14 cellular contexts compared by ENCODE assay signal in genomic region chr4:37447886-37448285, GRCh38.
A peak's percentile ranks its signal among the peaks of the same experiment; 100 is the strongest.
DNase-seq lines count a peak whose midpoint lies in the region; ATAC-seq and TF ChIP-seq lines count a peak whose summit lies in the region.
"Had no signal": no experiment of that assay in that cellular context is flagged by ENCODE, and none has a peak within 500 bp of the region (broad histone marks: within the 10 kb centered on the region; RNA-seq: fewer than 3 reads in every experiment).

No MANE protein-coding gene starts in this region.

- no peaks in the 10 kb centered on the region for H3K27me3 ChIP-seq in RWPE2 (ENCODE audit: insufficient read depth, poor library complexity, severe bottlenecking)
- no peaks in the 10 kb centered on the region for H3K27me3 ChIP-seq in hepatocyte
- 0 out of 2 replicates have a peak, but pooled peaks cover 2% of the 10 kb centered on the region for H3K27me3 ChIP-seq in H9 (ENCODE audit: insufficient read depth, low read length)
- H3K27me3 ChIP-seq in CD4-positive, alpha-beta T cell (ENCODE audit: control insufficient read depth, insufficient read depth, low read length) = peaks cover 15% of the 10 kb centered on the region

- H2BK12ac ChIP-seq in H9 (ENCODE audit: insufficient read length, low read depth, low read length) = no peak overlapping the region

- no peak overlapping the region for H2BK20ac ChIP-seq in H9 (ENCODE audit: low read depth, low read length, poor library complexity, severe bottlenecking)

- no peak overlapping the region for H2AFZ ChIP-seq in hepatocyte
- no peak overlapping the region for H2AFZ ChIP-seq in H9 (ENCODE audit: low read length)

- H3K79me2 ChIP-seq in hepatocyte = no peaks in the 10 kb centered on the region
- no peaks in the 10 kb centered on the region for H3K79me2 ChIP-seq in H9 (ENCODE audit: insufficient read depth, low read length)

- H3K9me3 Mint-ChIP-seq in H9 = no peaks in the 10 kb centered on the region
- H3K9me3 Mint-ChIP-seq in CD4-positive, alpha-beta T cell = no peaks in the 10 kb centered on the region

- H3K4me2 ChIP-seq in hepatocyte (no peak overlapping the region), H9 (ENCODE audit: insufficient read depth, insufficient read length, low read length) (no peak overlapping the region)
- H3K4me2 ChIP-seq: A549 had no signal

- no peak overlapping the region for H2BK15ac ChIP-seq in H9 (ENCODE audit: low read depth, low read length)

- no peak overlapping the region for H4K5ac ChIP-seq in H9 (ENCODE audit: insufficient read length, low read depth, low read length)

- no peak overlapping the region for H3K23ac ChIP-seq in H9 (ENCODE audit: insufficient read length, low read depth, low read length)

- H3K27ac Mint-ChIP-seq in H9 = no peak overlapping the region
- no peak overlapping the region for H3K27ac Mint-ChIP-seq in CD4-positive, alpha-beta T cell
- H3K27ac Mint-ChIP-seq: CD8-positive, alpha-beta memory T cell; IgD-negative memory B cell had no signal

- H3K4me3 ChIP-seq in RWPE2 (ENCODE audit: severe bottlenecking) (no peak overlapping the region), hepatocyte (no peak overlapping the region)
- H3K4me3 ChIP-seq: A549 had no signal

- no peaks in the 10 kb centered on the region for H3K36me3 ChIP-seq in RWPE2 (ENCODE audit: low read depth)
- H3K36me3 ChIP-seq in hepatocyte (replicated peaks; ENCODE audit: insufficient read depth, low read depth) = no peaks in the 10 kb centered on the region
- H3K36me3 ChIP-seq: BE2C had no signal

- H3K4me3 Mint-ChIP-seq in H9 = no peak overlapping the region
- no peak overlapping the region for H3K4me3 Mint-ChIP-seq in CD4-positive, alpha-beta T cell
- H3K4me3 Mint-ChIP-seq: CD8-positive, alpha-beta memory T cell; IgD-negative memory B cell had no signal

- H3K23me2 ChIP-seq in H9 (ENCODE audit: insufficient read length, low read depth, low read length, poor library complexity, severe bottlenecking) = no peaks in the 10 kb centered on the region

- H3K18ac ChIP-seq in H9 (ENCODE audit: insufficient read length, low read depth, low read length) = no peak overlapping the region

- POLR2A ChIA-PET in CD4-positive, alpha-beta T cell (lab: Charles Lee) = no interaction called here

- no peak for TF ChIP-seq CTCF in RWPE2 (IDR thresholded peaks at IDR 0.05; ENCODE audit: poor library complexity, severe bottlenecking)
- no peak for TF ChIP-seq CTCF in hepatocyte (IDR thresholded peaks at IDR 0.05; ENCODE audit: poor library complexity)
- no peak for TF ChIP-seq CTCF in H9 (conservative IDR thresholded peaks at IDR 0.05)
- TF ChIP-seq CTCF in CD4-positive, alpha-beta T cell (IDR thresholded peaks at IDR 0.05) = no peak

- peaks cover 0 to 2% of the 10 kb centered on the region in 2 experiments; a peak in 2 of 4 replicates for H3K4me1 Mint-ChIP-seq in H9
- H3K4me1 Mint-ChIP-seq in CD4-positive, alpha-beta T cell (ENCODE audit: low read depth) = peaks cover 2% of the 10 kb centered on the region

- H3K56ac ChIP-seq in H9 (ENCODE audit: insufficient read length, low read depth, low read length) = no peak overlapping the region

- DNase-seq in LHCN-M2 (ENCODE audit: low read depth) (peak; percentile 62), RWPE2 (ENCODE audit: low spot score) (no peak), hepatocyte (ENCODE audit: low spot score) (no peak), KBM-7 (no peak), H9 (no peak)
- no peak for DNase-seq in CD4-positive, alpha-beta T cell
- DNase-seq: BE2C; Caco-2; CD8-positive, alpha-beta memory T cell; DND-41; GF-D8 had no signal

- 87% methylated on average over 3 of the region's 3 CpGs for WGBS in hepatocyte (ENCODE audit: low lambda C conversion rate, missing lambda C conversion rate)
- no CpG with 5 or more reads among the region's 3 CpGs for WGBS in H9 (ENCODE audit: extremely low coverage, insufficient read length, low lambda C conversion rate)

- H4K91ac ChIP-seq in H9 (ENCODE audit: insufficient read length, low read depth, low read length) = no peak overlapping the region

- H3K9me3 ChIP-seq in RWPE2 (ENCODE audit: severe bottlenecking) (no peaks in the 10 kb centered on the region), hepatocyte (ENCODE audit: low read depth) (no peaks in the 10 kb centered on the region), H9 (ENCODE audit: control insufficient read depth, low read depth, low read length) (no peaks in the 10 kb centered on the region)
- no peaks in the 10 kb centered on the region for H3K9me3 ChIP-seq in CD4-positive, alpha-beta T cell (ENCODE audit: control insufficient read depth, low read length)
- H3K9me3 ChIP-seq: A549, BE2C, Caco-2 had no signal

- no peak overlapping the region for H3K9ac ChIP-seq in H9 (ENCODE audit: extremely low read depth, insufficient read length, low read length)

- H2BK120ac ChIP-seq in H9 (ENCODE audit: low read depth, low read length, poor library complexity, severe bottlenecking) = no peak overlapping the region

- in situ Hi-C loops in KBM-7 (cut with MboI; ENCODE audit: low pct_unique_long_range_greater_than_20kb, low sequenced_read_pairs) = loop anchor here (25.0 kb wide), 1 partner anchor 339 kb away; no protein-coding TSS in a partner anchor

- peaks cover 38% of the 10 kb centered on the region for H3K27me3 Mint-ChIP-seq in H9 (ENCODE audit: low read depth)
- H3K27me3 Mint-ChIP-seq in CD4-positive, alpha-beta T cell = peaks cover 66% of the 10 kb centered on the region

- H3K79me1 ChIP-seq in H9 (ENCODE audit: insufficient read depth, low read depth, low read length, poor library complexity, severe bottlenecking) = no peaks in the 10 kb centered on the region

- no peak overlapping the region for H3K4ac ChIP-seq in H9 (ENCODE audit: low read depth, low read length)

- H2AK5ac ChIP-seq in H9 (ENCODE audit: insufficient read length, low read length) = no peak overlapping the region

- H3K27ac ChIP-seq in RWPE2 (ENCODE audit: poor library complexity, severe bottlenecking) = no peak overlapping the region
- H3K27ac ChIP-seq in hepatocyte = peak overlapping the region; percentile 13
- H3K27ac ChIP-seq in H9 (ENCODE audit: insufficient read length, low read depth, low read length) = no peak overlapping the region
- H3K27ac ChIP-seq in CD4-positive, alpha-beta T cell (ENCODE audit: low read depth, low read length) = no peak overlapping the region
- H3K27ac ChIP-seq: A549, C4-2B had no signal

- no peaks in the 10 kb centered on the region for H3K36me3 Mint-ChIP-seq in H9 (ENCODE audit: insufficient read depth in 1 of 3, low read depth in 3 of 3)
- no peaks in the 10 kb centered on the region for H3K36me3 Mint-ChIP-seq in CD4-positive, alpha-beta T cell (ENCODE audit: low read depth)
- H3K36me3 Mint-ChIP-seq: CD8-positive, alpha-beta memory T cell; IgD-negative memory B cell had no signal

- H3T11ph ChIP-seq in H9 (ENCODE audit: low read length) = no peak overlapping the region

- peak; percentile 33; the same call in 1 of the 3 replicates for ATAC-seq in RWPE2 (ENCODE audit: low read depth)
- ATAC-seq in CD4-positive, alpha-beta T cell (ENCODE audit: poor library complexity) = no peak
- ATAC-seq: A549 had no signal

- intact Hi-C loops in CD4-positive, alpha-beta T cell (cut with DNase I, micrococcal nuclease) = no loop called here

- no peaks in the 10 kb centered on the region for H3K4me1 ChIP-seq in RWPE2 (ENCODE audit: insufficient read depth, poor library complexity, severe bottlenecking)
- H3K4me1 ChIP-seq in hepatocyte (ENCODE audit: insufficient read depth) = no peaks in the 10 kb centered on the region
- H3K4me1 ChIP-seq in H9 (ENCODE audit: insufficient read depth, low read length) = no peaks in the 10 kb centered on the region
- H3K4me1 ChIP-seq: A549, BE2C had no signal

- no peak overlapping the region for H4K8ac ChIP-seq in H9 (replicated peaks; ENCODE audit: insufficient read length, low read depth, low read length)

- H2BK5ac ChIP-seq in H9 (ENCODE audit: insufficient read length, low read length) = no peak overlapping the region

- H3K9me2 ChIP-seq in hepatocyte (replicated peaks; ENCODE audit: insufficient read depth) = no peaks in the 10 kb centered on the region

- no peaks in the 10 kb centered on the region for H4K20me1 ChIP-seq in hepatocyte (ENCODE audit: insufficient read depth, poor library complexity, severe bottlenecking)
- H4K20me1 ChIP-seq in H9 (ENCODE audit: control insufficient read depth, insufficient read depth, insufficient read length) = no peaks in the 10 kb centered on the region

- CTCF ChIA-PET in CD4-positive, alpha-beta T cell (lab: Charles Lee) = no interaction called here

- H3K14ac ChIP-seq in H9 (ENCODE audit: insufficient read depth, low read length) = no peak overlapping the region
